Comparison of ENCODE assay signal across 34 cellular contexts in the genomic region with DNA sequence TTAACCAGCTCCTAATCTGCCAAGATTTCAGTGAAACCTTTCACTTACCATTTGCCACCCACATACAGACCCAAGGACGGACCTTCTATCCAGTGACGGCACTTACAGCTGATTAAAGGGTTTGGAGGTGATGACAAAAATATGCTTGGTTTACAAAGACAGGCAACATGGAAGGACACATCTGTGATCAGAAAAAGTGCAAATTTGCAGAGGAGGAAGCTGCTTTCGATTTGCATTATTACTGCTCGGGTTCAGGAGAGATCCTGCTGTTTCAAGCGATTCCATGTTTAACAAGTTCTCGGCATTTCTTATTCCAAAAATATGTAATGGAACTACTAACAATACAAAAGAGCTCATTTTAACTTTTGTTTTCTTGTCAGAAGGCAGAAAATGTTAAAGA.
DNase-seq lines count a peak whose midpoint lies in the region; ATAC-seq and TF ChIP-seq lines count a peak whose summit lies in the region.
"Had no signal": no experiment of that assay in that cellular context is flagged by ENCODE, and none has a peak within 500 bp of the region (broad histone marks: within the 10 kb centered on the region; RNA-seq: fewer than 3 reads in every experiment).

No MANE protein-coding gene starts in this region.

- H2AFZ ChIP-seq in osteoblast (ENCODE audit: low read length): peak overlapping the region; percentile 56
- H2AFZ ChIP-seq: GM23338 had no signal

- H3K4me1 ChIP-seq in esophagus muscularis mucosa: peaks cover 20 to 64% (median 60%) of the 10 kb centered on the region in 4 donors
- H3K4me1 ChIP-seq in osteoblast (ENCODE audit: insufficient read depth, low read length): peaks cover 27% of the 10 kb centered on the region
- peaks cover 64% of the 10 kb centered on the region for H3K4me1 ChIP-seq in vagina
- H3K4me1 ChIP-seq: pancreas had no signal

- intact Hi-C loops in esophagus muscularis mucosa (cut with DNase I) (no loop called here), vagina (cut with DNase I) (no loop called here)

- peak overlapping the region in 3 of 4 donors; percentile 65 to 78 (median 72) for H3K27ac ChIP-seq in esophagus muscularis mucosa (replicated peaks in 1 of 4)
- peak overlapping the region; percentile 54 for H3K27ac ChIP-seq in osteoblast (ENCODE audit: low read depth, low read length)
- H3K27ac ChIP-seq in vagina: peak overlapping the region; percentile 58
- H3K27ac ChIP-seq: C4-2B, cardiac muscle cell, epithelial cell of prostate, heart right ventricle, KMS-11, lower lobe of right lung, pancreas had no signal

- no peaks in the 10 kb centered on the region for H3K27me3 ChIP-seq in MG63
- no peaks in the 10 kb centered on the region for H3K27me3 ChIP-seq in esophagus muscularis mucosa
- no peaks in the 10 kb centered on the region for H3K27me3 ChIP-seq in osteoblast (ENCODE audit: insufficient read depth, low read length)
- no peaks in the 10 kb centered on the region for H3K27me3 ChIP-seq in vagina
- H3K27me3 ChIP-seq: cardiac muscle cell, heart right ventricle, pancreas, thyroid gland had no signal

- ATAC-seq in HG02759 (IDR thresholded peaks at IDR 0.05; ENCODE audit: unreplicated experiment): no peak
- ATAC-seq: GM23338, heart right ventricle, lower lobe of right lung, pancreas, PC-3, SK-N-SH treated with all-trans-retinoic acid at 6 μM for 48 hours had no signal

- H3K4me2 ChIP-seq in osteoblast (ENCODE audit: insufficient read depth, low read length): peak overlapping the region; percentile 93
- H3K4me2 ChIP-seq: GM23338, KMS-11 had no signal

- H3K4me3 ChIP-seq in MG63 (peak overlapping the region; percentile 35), esophagus muscularis mucosa (peak overlapping the region in 3 of 4 donors; percentile 1 to 5 (median 4)), osteoblast (ENCODE audit: insufficient read depth, low read length) (peak overlapping the region; percentile 65), vagina (no peak overlapping the region)
- H3K4me3 ChIP-seq: cardiac muscle cell, GM23338, heart right ventricle, lower lobe of right lung, pancreas, thyroid gland had no signal

- no peak for DNase-seq in MG63
- no peak for DNase-seq in esophagus muscularis mucosa (ENCODE audit: extremely low spot score)
- DNase-seq in osteoblast (ENCODE audit: insufficient read length, low spot score, missing footprints): no peak
- DNase-seq in vagina (ENCODE audit: extremely low spot score in 2 of 2): no peak
- DNase-seq in GM19240 (ENCODE audit: insufficient read length, low spot score): no peak
- DNase-seq in NCI-H146 (lab: John Stamatoyannopoulos, UW): no peak
- DNase-seq: activated CD4-positive, alpha-beta T cell treated with anti-CD3 and anti-CD28 coated beads, Interleukin-2, amount 50 U/mL, for 1 hour; activated CD4-positive, CD25-positive, alpha-beta regulatory T cell; activated effector memory CD4-positive, alpha-beta T cell treated with anti-CD3 and anti-CD28 coated beads, Interleukin-2, amount 50 U/mL, for 16 hours; activated T-cell treated with anti-CD3 and anti-CD28 coated beads, Interleukin-2, amount 50 U/mL, for 24 hours; aorta; COR-L47; cortex of kidney; effector memory CD4-positive, alpha-beta T cell; foreskin melanocyte; heart right ventricle; lower lobe of right lung; NCI-H1417; NCI-H2029 treated with DMSO at 0.1 percent for 48 hours; NCI-H2227 treated with DMSO at 0.1 percent for 48 hours; NCI-H526 treated with DMSO at 0.1 percent for 48 hours; nephron progenitor cell; NK-92 treated with Interleukin-12 subunit alpha and Interleukin-12 subunit beta, amount 100 ng/mL, for 24 hours; pancreas; PC-3; stimulated activated CD4-positive, alpha-beta T cell treated with anti-CD3 and anti-CD28 coated beads, Interleukin-2, amount 100 ng/mL, for 24 hours; thyroid gland had no signal

- TF ChIP-seq EP300 in esophagus muscularis mucosa (IDR thresholded peaks at IDR 0.05): no peak

- H3K9me3 ChIP-seq in MG63: no peaks in the 10 kb centered on the region
- H3K9me3 ChIP-seq in esophagus muscularis mucosa: no peaks in the 10 kb centered on the region
- no peaks in the 10 kb centered on the region for H3K9me3 ChIP-seq in osteoblast (ENCODE audit: low read depth, low read length)
- no peaks in the 10 kb centered on the region for H3K9me3 ChIP-seq in vagina
- H3K9me3 ChIP-seq: heart right ventricle, lower lobe of right lung, pancreas, thyroid gland had no signal

- no peak for TF ChIP-seq POLR2A in esophagus muscularis mucosa (IDR thresholded peaks at IDR 0.05; ENCODE audit: low read depth)
- TF ChIP-seq POLR2A in vagina (IDR thresholded peaks at IDR 0.05): no peak

- peaks cover 10% of the 10 kb centered on the region for H4K20me1 ChIP-seq in osteoblast (ENCODE audit: insufficient read depth, low read length)

- H3K79me2 ChIP-seq in osteoblast (ENCODE audit: insufficient read depth, low read length): peaks cover 49% of the 10 kb centered on the region

- H3K36me3 ChIP-seq in MG63: no peaks in the 10 kb centered on the region
- H3K36me3 ChIP-seq in esophagus muscularis mucosa: no peaks in the 10 kb centered on the region
- H3K36me3 ChIP-seq in osteoblast (ENCODE audit: insufficient read depth, low read length): no peaks in the 10 kb centered on the region
- no peaks in the 10 kb centered on the region for H3K36me3 ChIP-seq in vagina
- H3K36me3 ChIP-seq: cardiac muscle cell, heart right ventricle, lower lobe of right lung, pancreas, thyroid gland had no signal

- TF ChIP-seq CTCF in esophagus muscularis mucosa (IDR thresholded peaks at IDR 0.05): no peak
- TF ChIP-seq CTCF in osteoblast (IDR thresholded peaks at IDR 0.05; ENCODE audit: extremely low read depth, low read depth, low read length): no peak
- no peak for TF ChIP-seq CTCF in vagina (IDR thresholded peaks at IDR 0.05)

- 79% methylated on average over 6 of the region's 6 CpGs for WGBS in esophagus muscularis mucosa

Comparison
In these comparisons a context has a peak if more than half of its experiments do, and no peak if none do; other contexts are left out.
1. H3K4me3 ChIP-seq: peak in MG63 (single experiment), esophagus muscularis mucosa (3 of 4) and osteoblast (single experiment); none in vagina (0 of 2).
2. Peak in every context shown above with its lines, with median percentiles within 50 percentile points of each other: H3K27ac ChIP-seq.